Comparison of ENCODE assay signal across 9 cellular contexts in genomic region chr12:128797119-128798118, GRCh38. TPM values are rescaled to one million over a fixed set of nuclear protein-coding genes. Genes with fewer than 3 reads are reported as not detected.
DNase-seq lines count a peak whose midpoint lies in the region; ATAC-seq, FAIRE-seq and TF ChIP-seq lines count a peak whose summit lies in the region.
"Had no signal": no experiment of that assay in that cellular context is flagged by ENCODE, and none has a peak within 500 bp of the region (broad histone marks: within the 10 kb centered on the region; RNA-seq: fewer than 3 reads in every experiment).

No MANE protein-coding gene starts in this region.

- no peak overlapping the region for H3K4me3 Mint-ChIP-seq in activated T-helper 17 cell treated with anti-CD3 and anti-CD28 coated beads, Interleukin-2, amount 50 U/mL, for 72 hours

- H3K4me1 Mint-ChIP-seq in activated T-helper 17 cell treated with anti-CD3 and anti-CD28 coated beads, Interleukin-2, amount 50 U/mL, for 72 hours, result peaks cover 2% of the 10 kb centered on the region

- peak; percentile 84 for FAIRE-seq in GM19239 (lab: Jason Lieb, UNC)

- H3K4me1 ChIP-seq in osteoblast (ENCODE audit: insufficient read depth, low read length) (peaks cover 21% of the 10 kb centered on the region), BE2C (no peaks in the 10 kb centered on the region), esophagus squamous epithelium (peaks cover 0 to 24% (median 0%) of the 10 kb centered on the region in 3 donors)

- peak overlapping the region; percentile 73 for H3K27ac Mint-ChIP-seq in activated T-helper 17 cell treated with anti-CD3 and anti-CD28 coated beads, Interleukin-2, amount 50 U/mL, for 72 hours

- H3K27me3 ChIP-seq in osteoblast (ENCODE audit: insufficient read depth, low read length) (no peaks in the 10 kb centered on the region), BE2C (no peaks in the 10 kb centered on the region), esophagus squamous epithelium (no peaks in the 10 kb centered on the region)

- no peaks in the 10 kb centered on the region for H3K27me3 Mint-ChIP-seq in activated T-helper 17 cell treated with anti-CD3 and anti-CD28 coated beads, Interleukin-2, amount 50 U/mL, for 72 hours

- peaks cover 30% of the 10 kb centered on the region for H3K79me2 ChIP-seq in osteoblast (ENCODE audit: insufficient read depth, low read length)

- no peak for DNase-seq in GM19239 (ENCODE audit: insufficient read length, low spot score)
- peak; percentile 71 for DNase-seq in osteoblast (ENCODE audit: insufficient read length, low spot score, missing footprints)
- no peak for DNase-seq in RPMI8226
- DNase-seq in BE2C, result no peak
- DNase-seq in NCI-H2227 treated with DMSO at 0.1 percent for 48 hours (lab: John Stamatoyannopoulos, UW), result no peak
- no peak for DNase-seq in esophagus squamous epithelium (lab: John Stamatoyannopoulos, UW)
- DNase-seq: NCI-H510A had no signal

- no peak for TF ChIP-seq CTCF in osteoblast (IDR thresholded peaks at IDR 0.05; ENCODE audit: extremely low read depth, low read depth, low read length)
- TF ChIP-seq CTCF in BE2C (IDR thresholded peaks at IDR 0.05; ENCODE audit: low read depth, low read length), result no peak
- TF ChIP-seq CTCF in esophagus squamous epithelium (IDR thresholded peaks at IDR 0.05), result no peak

- H3K27ac ChIP-seq in osteoblast (ENCODE audit: low read depth, low read length), result peak overlapping the region; percentile 55
- H3K27ac ChIP-seq in esophagus squamous epithelium, result peak overlapping the region in 1 of 4 donors; percentile 21

- 64 to 80% methylated on average over 14 to 16 of the region's 20 CpGs for WGBS in esophagus squamous epithelium, 2 donors

- peaks cover 99% of the 10 kb centered on the region for H3K36me3 Mint-ChIP-seq in activated T-helper 17 cell treated with anti-CD3 and anti-CD28 coated beads, Interleukin-2, amount 50 U/mL, for 72 hours (ENCODE audit: low read depth)

- H3K9me3 ChIP-seq in osteoblast (ENCODE audit: low read depth, low read length) (no peaks in the 10 kb centered on the region), BE2C (no peaks in the 10 kb centered on the region), esophagus squamous epithelium (no peaks in the 10 kb centered on the region)

- no peak overlapping the region for H3K4me3 ChIP-seq in osteoblast (ENCODE audit: insufficient read depth, low read length)
- no peak overlapping the region for H3K4me3 ChIP-seq in BE2C (ENCODE audit: low read depth, low read length)
- H3K4me3 ChIP-seq in esophagus squamous epithelium, result no peak overlapping the region

- H3K9me3 Mint-ChIP-seq in activated T-helper 17 cell treated with anti-CD3 and anti-CD28 coated beads, Interleukin-2, amount 50 U/mL, for 72 hours, result no peaks in the 10 kb centered on the region

- peak; percentile 52 for ATAC-seq in HG02943 (IDR thresholded peaks at IDR 0.05; ENCODE audit: low read depth, unreplicated experiment)
- peak; percentile 26 for ATAC-seq in activated T-helper 17 cell treated with anti-CD3 and anti-CD28 coated beads, Interleukin-2, amount 50 U/mL, for 72 hours (replicated peaks)

- no peak for TF ChIP-seq POLR2A in esophagus squamous epithelium (IDR thresholded peaks at IDR 0.05)

- H4K20me1 ChIP-seq in osteoblast (ENCODE audit: insufficient read depth, low read length), result peaks cover 20% of the 10 kb centered on the region

- peak overlapping the region; percentile 61 for H3K4me2 ChIP-seq in osteoblast (ENCODE audit: insufficient read depth, low read length)

- H2AFZ ChIP-seq in osteoblast (ENCODE audit: low read length), result no peak overlapping the region

- H3K36me3 ChIP-seq in osteoblast (ENCODE audit: insufficient read depth, low read length), result peaks cover 69% of the 10 kb centered on the region
- peaks cover 64% of the 10 kb centered on the region for H3K36me3 ChIP-seq in BE2C
- H3K36me3 ChIP-seq in esophagus squamous epithelium, result peaks cover 22 to 99% (median 51%) of the 10 kb centered on the region in 3 donors

- intact Hi-C loops in esophagus squamous epithelium (cut with DNase I), result no loop called here

RNA-seq across cellular contexts. Expression of gene SLC15A4, which starts 26.3 kb away (rescaled TPM):
- total RNA-seq in activated T-helper 17 cell treated with anti-CD3 and anti-CD28 coated beads, Interleukin-2, amount 50 U/mL, for 72 hours, result 10 to 100 TPM; 25.2 to 34.2 TPM
- 46.6 and 52.5 TPM in 2 replicates for total RNA-seq in osteoblast
- polyA plus RNA-seq in BE2C (2012; ENCODE audit: insufficient read depth, insufficient read length, low read depth), result 30.5 TPM
- total RNA-seq in esophagus squamous epithelium, result 10 to 100 TPM; 13.5 to 38.1 (median 26.8) TPM

RNA-seq across cellular contexts. Expression of gene GLT1D1, which starts 55.9 kb away (rescaled TPM):
- not detected for total RNA-seq in activated T-helper 17 cell treated with anti-CD3 and anti-CD28 coated beads, Interleukin-2, amount 50 U/mL, for 72 hours
- total RNA-seq in osteoblast, result not detected in 2 replicates
- not detected for polyA plus RNA-seq in BE2C (2012; ENCODE audit: insufficient read depth, insufficient read length, low read depth)
- total RNA-seq in esophagus squamous epithelium, result under 1 TPM in 3 of 4 donors, not detected in 1; 0.19 to 0.75 (median 0.62) TPM
